ENCODE assay signal across 16 cellular contexts in the genomic region with DNA sequence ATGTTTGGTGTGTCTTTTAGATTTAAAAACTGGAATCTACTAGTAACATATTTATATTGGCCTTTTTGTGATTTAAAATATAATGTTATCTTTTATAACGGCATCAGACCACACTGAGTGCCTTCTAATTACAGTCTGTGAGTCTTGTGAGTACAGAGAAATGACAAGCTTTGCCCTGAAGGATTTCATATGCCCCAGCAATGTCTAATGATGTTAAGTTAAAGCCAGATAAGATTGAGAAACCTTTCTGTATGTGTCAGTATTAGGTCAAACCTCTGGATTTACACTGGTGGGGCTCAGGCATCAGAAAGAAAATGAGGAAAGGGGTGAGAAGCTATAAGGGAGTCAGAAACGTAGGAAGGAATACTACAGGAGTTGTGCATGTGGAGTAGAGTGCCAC.
"Had no signal": no experiment of that assay in that cellular context is flagged by ENCODE, and none has a peak within 500 bp of the region (broad histone marks: within the 10 kb centered on the region; RNA-seq: fewer than 3 reads in every experiment).

No MANE protein-coding gene starts in this region.

- H3K27ac Mint-ChIP-seq: activated CD8-positive, alpha-beta memory T cell treated with anti-CD3 and anti-CD28 coated beads, Interleukin-2, amount 10 ng/mL, durations not matched to agents 7 days and 5 days; activated naive CD4-positive, alpha-beta T cell treated with anti-CD3 and anti-CD28 coated beads, Interleukin-2, amount 50 U/mL, for 24 hours; activated T-cell treated with anti-CD3 and anti-CD28 coated beads, Interleukin-2, amount 50 U/mL, for 24 hours; stimulated activated memory B cell treated with anti-CD40 and anti-IgM and Interleukin-4, amounts not matched to agents 10 μg/mL and 1 μg/mL and 100 μg/mL, for 72 hours; T-helper 2 cell treated with Interferon-gamma antibody and Interleukin-4, amounts not matched to agents 5 μg/mL and 100 μg/mL, for 36 hours had no signal

- H3K4me1 Mint-ChIP-seq: activated naive CD4-positive, alpha-beta T cell treated with anti-CD3 and anti-CD28 coated beads, Interleukin-2, amount 50 U/mL, for 24 hours; stimulated activated memory B cell treated with anti-CD40 and anti-IgM and Interleukin-4, amounts not matched to agents 10 μg/mL and 1 μg/mL and 100 μg/mL, for 72 hours had no signal

- DNase-seq: activated CD4-positive, alpha-beta T cell treated with anti-CD3 and anti-CD28 coated beads, Interleukin-2, amount 50 U/mL, for 4 hours; activated CD8-positive, alpha-beta memory T cell treated with anti-CD3 and anti-CD28 coated beads, Interleukin-2, amount 10 ng/mL, durations not matched to agents 7 days and 5 days; activated effector memory CD4-positive, alpha-beta T cell treated with Interleukin-2 at 50 U/mL for 16 hours; activated T-cell treated with anti-CD3 and anti-CD28 coated beads, Interleukin-2, amount 50 U/mL, for 24 hours; amygdala; left lung; mesendoderm; retina had no signal

- ATAC-seq: activated CD4-positive, CD25-positive, alpha-beta regulatory T cell treated with anti-CD3 and anti-CD28 coated beads, Interleukin-2, amount 50 U/mL, for 24 hours; activated CD8-positive, alpha-beta memory T cell treated with anti-CD3 and anti-CD28 coated beads, Interleukin-2, amount 10 ng/mL, durations not matched to agents 7 days and 5 days; left lung; stimulated activated memory B cell treated with anti-CD40 and anti-IgM and Interleukin-4, amounts not matched to agents 10 μg/mL and 1 μg/mL and 100 μg/mL, for 72 hours had no signal

- H3K4me3 Mint-ChIP-seq: activated CD8-positive, alpha-beta memory T cell treated with anti-CD3 and anti-CD28 coated beads, Interleukin-2, amount 10 ng/mL, durations not matched to agents 7 days and 5 days; activated naive CD4-positive, alpha-beta T cell treated with anti-CD3 and anti-CD28 coated beads, Interleukin-2, amount 50 U/mL, for 24 hours; activated T-cell treated with anti-CD3 and anti-CD28 coated beads, Interleukin-2, amount 50 U/mL, for 24 hours; neural crest cell; stimulated activated memory B cell treated with anti-CD40 and anti-IgM and Interleukin-4, amounts not matched to agents 10 μg/mL and 1 μg/mL and 100 μg/mL, for 72 hours; T-helper 2 cell treated with Interferon-gamma antibody and Interleukin-4, amounts not matched to agents 5 μg/mL and 100 μg/mL, for 36 hours had no signal

- H3K27me3 Mint-ChIP-seq: activated CD8-positive, alpha-beta memory T cell treated with anti-CD3 and anti-CD28 coated beads, Interleukin-2, amount 10 ng/mL, durations not matched to agents 7 days and 5 days; stimulated activated memory B cell treated with anti-CD40 and anti-IgM and Interleukin-4, amounts not matched to agents 10 μg/mL and 1 μg/mL and 100 μg/mL, for 72 hours had no signal

- H3K9me3 Mint-ChIP-seq: activated naive CD4-positive, alpha-beta T cell treated with anti-CD3 and anti-CD28 coated beads, Interleukin-2, amount 50 U/mL, for 24 hours; activated T-cell treated with anti-CD3 and anti-CD28 coated beads, Interleukin-2, amount 50 U/mL, for 24 hours; T-helper 2 cell treated with Interferon-gamma antibody and Interleukin-4, amounts not matched to agents 5 μg/mL and 100 μg/mL, for 36 hours had no signal

- H3K4me3 ChIP-seq: left lung, skin epidermis, tibial nerve, vagina had no signal

- H3K36me3 Mint-ChIP-seq: activated naive CD4-positive, alpha-beta T cell treated with anti-CD3 and anti-CD28 coated beads, Interleukin-2, amount 50 U/mL, for 24 hours; stimulated activated memory B cell treated with anti-CD40 and anti-IgM and Interleukin-4, amounts not matched to agents 10 μg/mL and 1 μg/mL and 100 μg/mL, for 72 hours had no signal
